Comparison of ENCODE assay signal across 11 cellular contexts in the genomic region with DNA sequence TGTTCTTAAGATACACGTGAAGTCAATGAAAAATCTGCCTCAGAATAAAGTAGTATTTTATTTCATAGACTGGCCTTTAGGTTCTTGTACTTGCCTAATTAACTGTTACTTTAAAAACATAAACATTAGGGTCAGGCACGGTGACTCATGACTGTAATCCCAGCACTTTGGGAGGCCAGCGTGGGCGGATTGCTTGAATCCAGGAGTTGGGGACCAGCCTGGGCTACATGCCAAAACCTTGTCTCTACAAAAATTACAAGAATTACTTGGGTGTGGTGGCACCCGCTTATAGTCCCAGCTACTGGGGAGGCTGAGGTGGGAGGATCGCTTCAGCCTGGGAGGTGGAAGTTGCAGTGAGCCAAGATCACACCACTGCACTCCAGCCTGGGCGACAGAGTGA. TPM values are rescaled to one million over a fixed set of nuclear protein-coding genes. Genes with fewer than 3 reads are reported as not detected.
DNase-seq lines count a peak whose midpoint lies in the region; ATAC-seq and TF ChIP-seq lines count a peak whose summit lies in the region.
"Had no signal": no experiment of that assay in that cellular context is flagged by ENCODE, and none has a peak within 500 bp of the region (broad histone marks: within the 10 kb centered on the region; RNA-seq: fewer than 3 reads in every experiment).

No MANE protein-coding gene starts in this region.

- POLR2A ChIA-PET in IMR-90 (lab: Charles Lee; ENCODE audit: unreplicated experiment) = no interaction called here

- H3K23ac ChIP-seq in IMR-90 (ENCODE audit: low read depth, low read length) = no peak overlapping the region

- no peaks in the 10 kb centered on the region for H3K9me3 ChIP-seq in IMR-90 (ENCODE audit: control insufficient read depth, insufficient read depth, low read length)
- H3K9me3 ChIP-seq in mammary epithelial cell (replicated peaks; ENCODE audit: insufficient read depth, low read length) = no peaks in the 10 kb centered on the region
- no peaks in the 10 kb centered on the region for H3K9me3 ChIP-seq in right lobe of liver
- H3K9me3 ChIP-seq in tibial artery = no peaks in the 10 kb centered on the region
- H3K9me3 ChIP-seq in spleen = no peaks in the 10 kb centered on the region

- no peak overlapping the region for H2AK9ac ChIP-seq in IMR-90 (replicated peaks; ENCODE audit: low read depth, low read length, poor library complexity)

- TF ChIP-seq POLR2A in IMR-90 (IDR thresholded peaks at IDR 0.05; ENCODE audit: low read depth, low read length) (no peak), right lobe of liver (IDR thresholded peaks at IDR 0.05) (no peak), spleen (IDR thresholded peaks at IDR 0.05) (no peak)

- no peak for TF ChIP-seq CTCF in IMR-90 (conservative IDR thresholded peaks at IDR 0.05; ENCODE audit: low read depth, low read length)
- no peak for TF ChIP-seq CTCF in mammary epithelial cell (conservative IDR thresholded peaks at IDR 0.05 in 1 of 2, IDR thresholded peaks at IDR 0.05 in 1 of 2; ENCODE audit: extremely low read depth in 1 of 2, insufficient read depth in 1 of 2, low read depth in 1 of 2, low read length in 2 of 2)
- TF ChIP-seq CTCF in right lobe of liver (IDR thresholded peaks at IDR 0.05) = no peak
- no peak for TF ChIP-seq CTCF in tibial artery (IDR thresholded peaks at IDR 0.05)
- TF ChIP-seq CTCF in spleen (IDR thresholded peaks at IDR 0.05 in 8 of 11, conservative IDR thresholded peaks at IDR 0.05 in 3 of 11) = no peak

- no peak overlapping the region for H2BK5ac ChIP-seq in IMR-90 (ENCODE audit: low read depth, low read length, poor library complexity, severe bottlenecking)

- H4K20me1 ChIP-seq in IMR-90 (ENCODE audit: insufficient read depth, low read length) (peaks cover 4% of the 10 kb centered on the region; the same call in 1 of the 2 replicates), mammary epithelial cell (ENCODE audit: insufficient read depth, low read length) (no peaks in the 10 kb centered on the region)

- H3K4me2 ChIP-seq in IMR-90 (ENCODE audit: low read depth, low read length) = no peak overlapping the region
- peak overlapping the region; percentile 5 for H3K4me2 ChIP-seq in mammary epithelial cell (ENCODE audit: insufficient read depth, low read depth, low read length)

- no peak overlapping the region for H3K4ac ChIP-seq in IMR-90 (ENCODE audit: low read depth, low read length)

- H3K56ac ChIP-seq in IMR-90 (ENCODE audit: extremely low read depth, insufficient read depth, low read length) = no peak overlapping the region

- no peak overlapping the region for H2BK120ac ChIP-seq in IMR-90 (ENCODE audit: low read depth, low read length)

- H2BK15ac ChIP-seq in IMR-90 (ENCODE audit: low read depth, low read length) = no peak overlapping the region

- H3K4me3 ChIP-seq in IMR-90 (ENCODE audit: insufficient read depth, low read depth, low read length) (no peak overlapping the region), mammary epithelial cell (replicated peaks in 1 of 3; ENCODE audit: insufficient read depth in 1 of 3, low read depth in 2 of 3, low read length in 3 of 3) (no peak overlapping the region), right lobe of liver (no peak overlapping the region), tibial artery (no peak overlapping the region), spleen (no peak overlapping the region)

- H4K5ac ChIP-seq in IMR-90 (ENCODE audit: low read depth, low read length) = no peak overlapping the region

- H3K27me3 ChIP-seq in IMR-90 (ENCODE audit: control insufficient read depth, insufficient read depth, low read length) (no peaks in the 10 kb centered on the region), mammary epithelial cell (ENCODE audit: insufficient read depth, low read length) (no peaks in the 10 kb centered on the region), right lobe of liver (no peaks in the 10 kb centered on the region), tibial artery (no peaks in the 10 kb centered on the region), spleen (replicated peaks in 1 of 7) (no peaks in the 10 kb centered on the region)

- H3K9ac ChIP-seq in IMR-90 (ENCODE audit: low read depth, low read length) (no peak overlapping the region), mammary epithelial cell (ENCODE audit: insufficient read depth, low read length) (no peak overlapping the region)

- H3K36me3 ChIP-seq in IMR-90 (ENCODE audit: control insufficient read depth, insufficient read depth, low read length) = peaks cover 37% of the 10 kb centered on the region
- H3K36me3 ChIP-seq in mammary epithelial cell (ENCODE audit: insufficient read depth, low read length) = peaks cover 22% of the 10 kb centered on the region
- H3K36me3 ChIP-seq in right lobe of liver = peaks cover 0 to 23% (median 0%) of the 10 kb centered on the region in 4 donors
- H3K36me3 ChIP-seq in tibial artery = peaks cover 55 to 82% (median 76%) of the 10 kb centered on the region in 3 donors
- H3K36me3 ChIP-seq in spleen = peaks cover 2 to 100% (median 71%) of the 10 kb centered on the region in 6 donors

- intact Hi-C loops in IMR-90 (cut with micrococcal nuclease) (no loop called here), mammary epithelial cell (cut with micrococcal nuclease) (loop anchor here (5.0 to 10.0 kb wide), 2 partner anchors 281 to 303 kb away; no protein-coding TSS in a partner anchor), right lobe of liver (cut with DNase I) (no loop called here), tibial artery (cut with DNase I; ENCODE audit: low total_unique reads) (loop anchor here (5.0 kb wide), 2 partner anchors 198 to 398 kb away; partner anchors contain the start of gene ATG16L1), spleen (cut with DNase I; ENCODE audit: low total_unique reads) (loop anchor here (5.0 kb wide), 1 partner anchor 398 kb away; the partner anchor contains the start of gene ATG16L1)

- H3K27ac ChIP-seq in IMR-90 (ENCODE audit: insufficient read depth, low read length) (no peak overlapping the region), mammary epithelial cell (ENCODE audit: insufficient read depth, low read depth, low read length) (no peak overlapping the region), right lobe of liver (peak overlapping the region in 2 of 3 donors; percentile 94 to 96), tibial artery (no peak overlapping the region), spleen (no peak overlapping the region)

- BruUV-seq in IMR-90 (replicated peaks; lab: Mats Ljungman, UMichigan) = no TSS peak
- BruUV-seq in mammary epithelial cell (replicated peaks; lab: Mats Ljungman, UMichigan) = no TSS peak

- peaks cover 0 to 12% of the 10 kb centered on the region in 2 experiments; a peak in 2 of 4 replicates for H3K79me1 ChIP-seq in IMR-90 (ENCODE audit: low read depth in 1 of 2, low read length in 2 of 2)

- no peak overlapping the region for H3K18ac ChIP-seq in IMR-90 (ENCODE audit: low read depth, low read length)

- H3K79me2 ChIP-seq in mammary epithelial cell (ENCODE audit: insufficient read depth, low read length) = no peaks in the 10 kb centered on the region

- H3K4me1 ChIP-seq in IMR-90 (ENCODE audit: control insufficient read depth, insufficient read depth, low read length) (peaks cover 8% of the 10 kb centered on the region), mammary epithelial cell (ENCODE audit: insufficient read depth, low read length) (peaks cover 15% of the 10 kb centered on the region), right lobe of liver (peaks cover 0 to 39% (median 10%) of the 10 kb centered on the region in 4 donors), tibial artery (peaks cover 0 to 9% (median 0%) of the 10 kb centered on the region in 4 donors), spleen (peaks cover 0 to 15% (median 3%) of the 10 kb centered on the region in 6 donors)

- peak; percentile 20 for DNase-seq in AG08396 (ENCODE audit: low spot score)
- peak; percentile 88 for DNase-seq in IMR-90
- DNase-seq in mammary epithelial cell = peak; percentile 77
- DNase-seq in right lobe of liver = peak in 1 of 3 donors; percentile 50
- no peak for DNase-seq in DMS114 treated with DMSO at 0.1 percent for 48 hours (lab: John Stamatoyannopoulos, UW; ENCODE audit: unreplicated experiment)
- DNase-seq in tibial artery = no peak
- no peak for DNase-seq in spleen
- DNase-seq: CD8-positive, alpha-beta memory T cell; NCI-H187; SHP77 had no signal

- no peak overlapping the region for H3K14ac ChIP-seq in IMR-90 (replicated peaks; ENCODE audit: low read depth, low read length)

- no CpG with 5 or more reads among the region's 7 CpGs for WGBS in IMR-90 (ENCODE audit: extremely low coverage in 2 of 2, insufficient read length in 1 of 2), 2 experiments
- 42% methylated on average over 6 of the region's 7 CpGs for WGBS in mammary epithelial cell (ENCODE audit: low coverage, missing lambda C conversion rate)
- 25% methylated on average over 7 of the region's 7 CpGs for WGBS in right lobe of liver (ENCODE audit: insufficient coverage, low coverage, low lambda C conversion rate, missing lambda C conversion rate)
- WGBS in spleen, 5 donors = 72 to 82% (median 76%) methylated on average over 7 of the region's 7 CpGs

- in situ Hi-C loops in IMR-90 (cut with MboI; ENCODE audit: low sequenced_read_pairs) (loop anchor here (5.0 to 10.0 kb wide), 2 partner anchors 201 to 398 kb away; partner anchors contain the start of gene ATG16L1), mammary epithelial cell (cut with MboI; ENCODE audit: low sequenced_read_pairs in 2 of 2) (loop anchor here (10.0 to 25.0 kb wide), 2 partner anchors 401 to 408 kb away; partner anchors contain the start of gene ATG16L1 (in 2 of the 2))

- dilution Hi-C loops in IMR-90 (cut with HindIII; ENCODE audit: low sequenced_read_pairs, unreplicated experiment) (no loop called here), mammary epithelial cell (cut with HindIII; ENCODE audit: low sequenced_read_pairs) (no loop called here)

- peaks cover 6% of the 10 kb centered on the region; the same call in 1 of the 2 replicates for H3K9me1 ChIP-seq in IMR-90 (ENCODE audit: insufficient read depth, low read length)

- H4K8ac ChIP-seq in IMR-90 (ENCODE audit: low read depth in 2 of 2, low read length in 2 of 2) = no peak overlapping the region

- H4K91ac ChIP-seq in IMR-90 (ENCODE audit: insufficient read depth, low read depth, low read length) = no peak overlapping the region

- no peak overlapping the region for H2BK20ac ChIP-seq in IMR-90 (ENCODE audit: low read depth, low read length)

- H2AK5ac ChIP-seq in IMR-90 (ENCODE audit: low read depth, low read length) = no peak overlapping the region

- TF ChIP-seq RAD21 in IMR-90 (IDR thresholded peaks at IDR 0.05; ENCODE audit: low read length) = no peak

- no peak overlapping the region for H2AFZ ChIP-seq in IMR-90 (replicated peaks; ENCODE audit: low read length, poor library complexity)
- H2AFZ ChIP-seq in mammary epithelial cell (ENCODE audit: low read depth, low read length) = no peak overlapping the region

- CTCF ChIA-PET in IMR-90 (lab: Yijun Ruan, JAX) (interaction anchor here (1.2 to 1.5 kb wide), 3 partner anchors 21 to 398 kb away, joined by 3 read pairs; partner anchors contain the start of gene ATG16L1), mammary epithelial cell (lab: Charles Lee; ENCODE audit: low non-redundant PET) (no interaction called here)

- peak; percentile 77 for ATAC-seq in IMR-90 (ENCODE audit: low read depth)
- no peak for ATAC-seq in right lobe of liver
- ATAC-seq in HG02970 (IDR thresholded peaks at IDR 0.05; ENCODE audit: low FRiP score, unreplicated experiment) = no peak

RNA-seq across cellular contexts. Expression of gene SNORC, which starts 16.0 kb away (rescaled TPM):
- total RNA-seq in IMR-90 (2012; rRNA removed) (under 0.01 and 0.28 TPM in 2 replicates), mammary epithelial cell (1 to 10 TPM; 1.5 to 4.3 TPM), right lobe of liver (10 to 100 TPM in 3 of 6 experiments, 1 to 10 TPM in 3; 2.0 to 14.5 (median 9.1) TPM), spleen (1 to 10 TPM in 5 of 7 donors, under 1 TPM in 2; 0.68 to 2.9 (median 1.2) TPM)
- polyA plus RNA-seq in IMR-90 (2012; rRNA removed) (0.67 and 0.79 TPM in 2 replicates), mammary epithelial cell (0.41 TPM), spleen (1 to 10 TPM in 2 of 3 donors, under 1 TPM in 1; 0.94 to 5.1 (median 1.7) TPM)
- polyA plus RNA-seq in IMR-90 (2012; cell fraction: cytosol; rRNA removed) = 0.03 and 0.26 TPM in 2 replicates
- polyA plus RNA-seq in IMR-90 (2012; cell fraction: nucleus; rRNA removed; ENCODE audit: low replicate concordance) = 5.9 and 8.0 TPM in 2 replicates
- polyA minus RNA-seq in mammary epithelial cell = not detected
- polyA plus RNA-seq: CD8-positive, alpha-beta memory T cell had no signal

Comparison
In these comparisons a context has a peak if more than half of its experiments do, and no peak if none do; other contexts are left out.
1. DNase-seq: peak in AG08396 (single experiment), IMR-90 (single experiment) and mammary epithelial cell (single experiment); none in DMS114 treated with DMSO at 0.1 percent for 48 hours (single experiment), tibial artery (0 of 2) and spleen (single experiment).
2. H3K27ac ChIP-seq: peak in right lobe of liver (2 of 3); none in IMR-90 (single experiment), mammary epithelial cell (single experiment), tibial artery (0 of 2) and spleen (0 of 8).
3. intact Hi-C loops: an anchor here in mammary epithelial cell (5.0 to 10.0 kb wide), tibial artery (5.0 kb wide) and spleen (5.0 kb wide); none called in IMR-90 and right lobe of liver.